15 cellular contexts compared by ENCODE assay signal in the genomic region with DNA sequence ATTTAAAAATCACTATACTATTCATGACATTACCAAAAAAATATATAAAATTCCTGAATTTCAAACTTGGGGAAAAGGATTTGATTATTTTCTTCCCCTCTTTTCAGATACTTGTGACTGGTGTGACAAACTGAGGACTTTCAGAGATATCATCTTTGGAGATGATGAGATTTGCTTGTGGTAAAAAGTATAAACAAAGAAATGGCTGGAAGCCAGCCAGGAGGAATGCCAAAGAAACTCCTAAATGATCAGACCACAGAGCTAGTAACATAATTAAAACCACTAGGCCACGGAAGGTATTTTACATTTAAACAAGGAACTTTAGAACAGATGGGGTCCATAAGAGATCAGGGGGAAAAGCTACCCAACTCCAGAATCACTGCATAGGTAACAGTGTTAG. TPM values are rescaled to one million over a fixed set of nuclear protein-coding genes. Genes with fewer than 3 reads are reported as not detected.
A peak's percentile ranks its signal among the peaks of the same experiment; 100 is the strongest.
DNase-seq lines count a peak whose midpoint lies in the region; ATAC-seq, FAIRE-seq and TF ChIP-seq lines count a peak whose summit lies in the region.
"Had no signal": no experiment of that assay in that cellular context is flagged by ENCODE, and none has a peak within 500 bp of the region (broad histone marks: within the 10 kb centered on the region; RNA-seq: fewer than 3 reads in every experiment).

No MANE protein-coding gene starts in this region.

- no peaks in the 10 kb centered on the region for H3K27me3 Mint-ChIP-seq in activated T-helper 1 cell treated with anti-CD3 and anti-CD28 coated beads, Interleukin-12 subunit alpha, Interleukin-12 subunit beta, Interleukin-2, Interleukin-4 antibody, amounts not matched to agents 30 ng/mL and 10 ng/mL and 1 ng/mL, durations not matched to agents 14 hours and 24 hours and 36 hours (ENCODE audit: insufficient read depth)
- H3K27me3 Mint-ChIP-seq: memory B cell had no signal

- no peaks in the 10 kb centered on the region for H3K4me1 Mint-ChIP-seq in activated T-helper 1 cell treated with anti-CD3 and anti-CD28 coated beads, Interleukin-12 subunit alpha, Interleukin-12 subunit beta, Interleukin-2, Interleukin-4 antibody, amounts not matched to agents 30 ng/mL and 10 ng/mL and 1 ng/mL, durations not matched to agents 14 hours and 24 hours and 36 hours (ENCODE audit: low read depth)
- H3K4me1 Mint-ChIP-seq: memory B cell had no signal

- DNase-seq in AG09309 (ENCODE audit: low read depth) (peak; percentile 34), GM04503 (ENCODE audit: low read depth) (peak; percentile 36), amniotic epithelial cell (ENCODE audit: low read depth) (peak; percentile 36), iris pigment epithelial cell (ENCODE audit: low read depth) (peak; percentile 73), frontal cortex (ENCODE audit: low spot score in 2 of 2) (no peak), NCI-H146 (lab: John Stamatoyannopoulos, UW) (no peak)
- DNase-seq in activated T-helper 1 cell treated with anti-CD3 and anti-CD28 coated beads, Interleukin-12 subunit alpha, Interleukin-12 subunit beta, Interleukin-2, Interleukin-4 antibody, amounts not matched to agents 30 ng/mL and 10 ng/mL and 1 ng/mL, durations not matched to agents 14 hours and 24 hours and 36 hours (ENCODE audit: low spot score) = no peak
- DNase-seq: activated CD4-positive, CD25-positive, alpha-beta regulatory T cell treated with anti-CD3 and anti-CD28 coated beads, Interleukin-2, amount 50 U/mL, for 72 hours; amniotic stem cell; Kasumi-1; OCI-M1; stimulated activated CD4-positive, alpha-beta T cell treated with anti-CD3 and anti-CD28 coated beads, Interleukin-4, amount 100 ng/mL, for 24 hours; stimulated activated naive CD8-positive, alpha-beta T cell treated with anti-CD3 and anti-CD28 coated beads, Interleukin-15, Interleukin-2, amounts not matched to agents 100 U/mL and 50 U/mL, for 24 hours had no signal

- H3K4me3 ChIP-seq in AG09309 (ENCODE audit: control insufficient read depth, low read depth, low read length) = no peak overlapping the region

- no peak overlapping the region for H3K27ac Mint-ChIP-seq in activated T-helper 1 cell treated with anti-CD3 and anti-CD28 coated beads, Interleukin-12 subunit alpha, Interleukin-12 subunit beta, Interleukin-2, Interleukin-4 antibody, amounts not matched to agents 30 ng/mL and 10 ng/mL and 1 ng/mL, durations not matched to agents 14 hours and 24 hours and 36 hours
- H3K27ac Mint-ChIP-seq: memory B cell had no signal

- H3K4me3 Mint-ChIP-seq in activated T-helper 1 cell treated with anti-CD3 and anti-CD28 coated beads, Interleukin-12 subunit alpha, Interleukin-12 subunit beta, Interleukin-2, Interleukin-4 antibody, amounts not matched to agents 30 ng/mL and 10 ng/mL and 1 ng/mL, durations not matched to agents 14 hours and 24 hours and 36 hours = no peak overlapping the region
- H3K4me3 Mint-ChIP-seq: memory B cell had no signal

- no peak for TF ChIP-seq CTCF in AG09309 (IDR thresholded peaks at IDR 0.05; ENCODE audit: control insufficient read depth, insufficient read depth, low read depth, low read length, missing control alignments)

- no peak for ATAC-seq in GM21367 (IDR thresholded peaks at IDR 0.05; ENCODE audit: unreplicated experiment)
- ATAC-seq: stimulated activated naive CD8-positive, alpha-beta T cell treated with anti-CD3 and anti-CD28 coated beads, Interleukin-15, Interleukin-2, amounts not matched to agents 100 U/mL and 50 U/mL, for 24 hours had no signal

- peaks cover 5% of the 10 kb centered on the region for H3K36me3 Mint-ChIP-seq in activated T-helper 1 cell treated with anti-CD3 and anti-CD28 coated beads, Interleukin-12 subunit alpha, Interleukin-12 subunit beta, Interleukin-2, Interleukin-4 antibody, amounts not matched to agents 30 ng/mL and 10 ng/mL and 1 ng/mL, durations not matched to agents 14 hours and 24 hours and 36 hours (ENCODE audit: low read depth)

- H3K9me3 Mint-ChIP-seq in activated T-helper 1 cell treated with anti-CD3 and anti-CD28 coated beads, Interleukin-12 subunit alpha, Interleukin-12 subunit beta, Interleukin-2, Interleukin-4 antibody, amounts not matched to agents 30 ng/mL and 10 ng/mL and 1 ng/mL, durations not matched to agents 14 hours and 24 hours and 36 hours = no peaks in the 10 kb centered on the region
- H3K9me3 Mint-ChIP-seq: memory B cell had no signal

- intact Hi-C loops in activated T-helper 1 cell treated with anti-CD3 and anti-CD28 coated beads, Interleukin-12 subunit alpha, Interleukin-12 subunit beta, Interleukin-2, Interleukin-4 antibody, amounts not matched to agents 30 ng/mL and 10 ng/mL and 1 ng/mL, durations not matched to agents 14 hours and 24 hours and 36 hours (cut with micrococcal nuclease) = no loop called here

- no peak for FAIRE-seq in frontal cortex (lab: Jason Lieb, UNC)

RNA-seq across cellular contexts. Expression of a gene that starts 58.7 kb away (rescaled TPM):
- 28.5 and 36.1 TPM in 2 replicates for total RNA-seq in activated T-helper 1 cell treated with anti-CD3 and anti-CD28 coated beads, Interleukin-12 subunit alpha, Interleukin-12 subunit beta, Interleukin-2, Interleukin-4 antibody, amounts not matched to agents 30 ng/mL and 10 ng/mL and 1 ng/mL, durations not matched to agents 14 hours and 24 hours and 36 hours
- total RNA-seq in frontal cortex = 50.1 TPM

RNA-seq across cellular contexts. Expression of a gene that starts 58.9 kb away (rescaled TPM):
- 32.6 and 34.5 TPM in 2 replicates for total RNA-seq in activated T-helper 1 cell treated with anti-CD3 and anti-CD28 coated beads, Interleukin-12 subunit alpha, Interleukin-12 subunit beta, Interleukin-2, Interleukin-4 antibody, amounts not matched to agents 30 ng/mL and 10 ng/mL and 1 ng/mL, durations not matched to agents 14 hours and 24 hours and 36 hours
- 76.2 TPM for total RNA-seq in frontal cortex

Comparison
In these comparisons a context has a peak if more than half of its experiments do, and no peak if none do; other contexts are left out.
1. DNase-seq: peak in AG09309 (single experiment), GM04503 (single experiment), amniotic epithelial cell (single experiment) and iris pigment epithelial cell (single experiment); none in activated T-helper 1 cell treated with anti-CD3 and anti-CD28 coated beads, Interleukin-12 subunit alpha, Interleukin-12 subunit beta, Interleukin-2, Interleukin-4 antibody, amounts not matched to agents 30 ng/mL and 10 ng/mL and 1 ng/mL, durations not matched to agents 14 hours and 24 hours and 36 hours (single experiment), frontal cortex (0 of 2) and NCI-H146 (single experiment).